In genomic region chr16:49592507-49593422, GRCh38 we compare ENCODE assay signal across 8 cellular contexts.
DNase-seq lines count a peak whose midpoint lies in the region; ATAC-seq and TF ChIP-seq lines count a peak whose summit lies in the region.

No MANE protein-coding gene starts in this region.

- H3K27ac ChIP-seq in mesendoderm (ENCODE audit: low read depth, low read length): no peak overlapping the region

- ATAC-seq in GM19023 (IDR thresholded peaks at IDR 0.05; ENCODE audit: unreplicated experiment): no peak
- ATAC-seq in HG03196 (IDR thresholded peaks at IDR 0.05; ENCODE audit: unreplicated experiment): no peak

- TF ChIP-seq CTCF in GM12874 (IDR thresholded peaks at IDR 0.05; ENCODE audit: insufficient read depth, low read depth, low read length) (peak; percentile 79), chondrocyte (IDR thresholded peaks at IDR 0.05) (peak; percentile 87)

- no peak overlapping the region for H3K4me3 ChIP-seq in mesendoderm (ENCODE audit: low read length)

- no peak overlapping the region for H3K4me3 Mint-ChIP-seq in chondrocyte (ENCODE audit: unreplicated experiment)

- H3K79me1 ChIP-seq in mesendoderm (ENCODE audit: low read length): peaks cover 1% of the 10 kb centered on the region

- no peaks in the 10 kb centered on the region for H3K36me3 Mint-ChIP-seq in chondrocyte (ENCODE audit: low read depth)

- no peak overlapping the region for H3K4me2 ChIP-seq in mesendoderm (ENCODE audit: low read length)

- H4K8ac ChIP-seq in mesendoderm (ENCODE audit: low read depth, low read length): no peak overlapping the region

- H3K9ac ChIP-seq in mesendoderm (ENCODE audit: low read length): no peak overlapping the region

- no peak overlapping the region for H2AK5ac ChIP-seq in mesendoderm (ENCODE audit: low read length)

- no CpG with 5 or more reads among the region's 13 CpGs for WGBS in mesendoderm (ENCODE audit: extremely low coverage, insufficient coverage, low lambda C conversion rate)

- no peak overlapping the region for H3K27ac Mint-ChIP-seq in chondrocyte (ENCODE audit: unreplicated experiment)

- no peak overlapping the region for H3K56ac ChIP-seq in mesendoderm (ENCODE audit: low read length)

- DNase-seq in ACHN (peak; percentile 28), HuH-7 (ENCODE audit: low spot score) (peak; percentile 77), T-helper 1 cell (peak in 3 of 5 donors; percentile 16 to 20 (median 19)), chondrocyte (ENCODE audit: low spot score) (no peak), mesendoderm (peak; percentile 81)

- H4K5ac ChIP-seq in mesendoderm (ENCODE audit: low read length): no peak overlapping the region

- peaks cover 6% of the 10 kb centered on the region for H3K9me3 Mint-ChIP-seq in chondrocyte (ENCODE audit: low read depth)

- H2BK5ac ChIP-seq in mesendoderm (ENCODE audit: low read length): no peak overlapping the region

- H3K79me2 ChIP-seq in mesendoderm (ENCODE audit: control insufficient read depth, insufficient read depth, low read length): no peaks in the 10 kb centered on the region

- no peaks in the 10 kb centered on the region for H3K27me3 Mint-ChIP-seq in chondrocyte (ENCODE audit: low read depth)

- in situ Hi-C loops in ACHN (cut with HindIII; ENCODE audit: low pct_ligation_motif_present, low pct_unique_long_range_greater_than_20kb, low sequenced_read_pairs): no loop called here

- H3K18ac ChIP-seq in mesendoderm (ENCODE audit: low read length): no peak overlapping the region

- peaks cover 12% of the 10 kb centered on the region for H3K4me1 Mint-ChIP-seq in chondrocyte (ENCODE audit: low read depth)

- no peaks in the 10 kb centered on the region for H3K27me3 ChIP-seq in mesendoderm (ENCODE audit: insufficient read depth, low read length, poor library complexity)

- no peak overlapping the region for H2BK15ac ChIP-seq in mesendoderm (replicated peaks; ENCODE audit: low read depth)

- no peaks in the 10 kb centered on the region for H3K36me3 ChIP-seq in mesendoderm (ENCODE audit: control insufficient read depth, insufficient read depth, low read length)

- no peak overlapping the region for H3K4ac ChIP-seq in mesendoderm (ENCODE audit: low read depth, low read length)

- H3K4me1 ChIP-seq in mesendoderm (ENCODE audit: control insufficient read depth, low read depth, low read length): peaks cover 10% of the 10 kb centered on the region

- H3K23ac ChIP-seq in mesendoderm (ENCODE audit: low read length): no peak overlapping the region

- no peak overlapping the region for H2BK120ac ChIP-seq in mesendoderm (ENCODE audit: low read depth, low read length)
